ENCODE assay signal across 14 cellular contexts in genomic region chr21:38987551-38988210, GRCh38.
DNase-seq lines count a peak whose midpoint lies in the region; ATAC-seq and TF ChIP-seq lines count a peak whose summit lies in the region.
"Had no signal": no experiment of that assay in that cellular context is flagged by ENCODE, and none has a peak within 500 bp of the region (broad histone marks: within the 10 kb centered on the region; RNA-seq: fewer than 3 reads in every experiment).

No MANE protein-coding gene starts in this region.

- DNase-seq in SHP77 (lab: John Stamatoyannopoulos, UW) (peak; percentile 42 to 47), right cardiac atrium (no peak), spleen (no peak), NCI-H526 (lab: John Stamatoyannopoulos, UW) (no peak), medulla oblongata (ENCODE audit: extremely low spot score) (no peak)
- DNase-seq in activated naive CD4-positive, alpha-beta T cell (lab: John Stamatoyannopoulos, UW), result no peak
- no peak for DNase-seq in effector memory CD4-positive, alpha-beta T cell
- DNase-seq: activated CD4-positive, alpha-beta T cell treated with anti-CD3 and anti-CD28 coated beads, Interleukin-2, amount 10 ng/mL, durations not matched to agents 24 days and 14 days; CD4-positive, alpha-beta memory T cell; NCI-H748 treated with DMSO at 0.1 percent for 48 hours had no signal

- 47% methylated on average over 13 of the region's 13 CpGs for WGBS in right cardiac atrium
- WGBS in spleen, 5 donors, result 61 to 64% (median 62%) methylated on average over 13 of the region's 13 CpGs

- no peaks in the 10 kb centered on the region for H3K36me3 ChIP-seq in KOPT-K1 (ENCODE audit: insufficient read depth, low read length)
- H3K36me3 ChIP-seq in spleen, result no peaks in the 10 kb centered on the region
- H3K36me3 ChIP-seq in effector memory CD4-positive, alpha-beta T cell (ENCODE audit: control insufficient read depth, insufficient read depth, low read length), result no peaks in the 10 kb centered on the region
- H3K36me3 ChIP-seq: breast epithelium had no signal

- TF ChIP-seq CTCF in spleen (IDR thresholded peaks at IDR 0.05 in 8 of 11, conservative IDR thresholded peaks at IDR 0.05 in 3 of 11), result no peak

- ATAC-seq in right cardiac atrium, result peak; percentile 11 to 29
- ATAC-seq: activated T-helper 17 cell treated with anti-CD3 and anti-CD28 coated beads, Interleukin-2, amount 50 U/mL, for 72 hours had no signal

- H3K4me3 ChIP-seq in right cardiac atrium (ENCODE audit: low read length) (no peak overlapping the region), spleen (no peak overlapping the region)
- H3K4me3 ChIP-seq in effector memory CD4-positive, alpha-beta T cell (ENCODE audit: insufficient read depth, low read depth, low read length, poor library complexity, severe bottlenecking), result no peak overlapping the region
- H3K4me3 ChIP-seq: breast epithelium had no signal

- H3K27ac ChIP-seq in KOPT-K1 (ENCODE audit: low read depth, low read length, poor library complexity, severe bottlenecking) (peak overlapping the region; percentile 100), right cardiac atrium (ENCODE audit: low read length) (no peak overlapping the region), spleen (peak overlapping the region in 5 of 8 donors; percentile 18 to 45 (median 41))
- H3K27ac ChIP-seq in effector memory CD4-positive, alpha-beta T cell (ENCODE audit: insufficient read depth, low read length, poor library complexity, severe bottlenecking), result no peak overlapping the region
- H3K27ac ChIP-seq: breast epithelium, epithelial cell of prostate had no signal

- no peak for TF ChIP-seq POLR2A in spleen (IDR thresholded peaks at IDR 0.05)

- H3K4me1 ChIP-seq in right cardiac atrium (ENCODE audit: control insufficient read depth, insufficient read depth, low read length) (peaks cover 16% of the 10 kb centered on the region), spleen (peaks cover 20 to 82% (median 49%) of the 10 kb centered on the region in 6 donors)
- H3K4me1 ChIP-seq in effector memory CD4-positive, alpha-beta T cell (ENCODE audit: control insufficient read depth, insufficient read depth, low read length, poor library complexity, severe bottlenecking), result no peaks in the 10 kb centered on the region

- intact Hi-C loops in right cardiac atrium (cut with DNase I) (no loop called here), spleen (cut with DNase I; ENCODE audit: low total_unique reads) (loop anchor here (5.0 kb wide), 1 partner anchor 165 kb away; no protein-coding TSS in a partner anchor)

- H3K9me3 ChIP-seq in KOPT-K1 (ENCODE audit: insufficient read depth, low read length, poor library complexity, severe bottlenecking), result no peaks in the 10 kb centered on the region
- H3K9me3 ChIP-seq in right cardiac atrium (ENCODE audit: control insufficient read depth, low read length), result no peaks in the 10 kb centered on the region
- no peaks in the 10 kb centered on the region for H3K9me3 ChIP-seq in spleen
- H3K9me3 ChIP-seq in effector memory CD4-positive, alpha-beta T cell (ENCODE audit: control insufficient read depth, low read length), result no peaks in the 10 kb centered on the region
- H3K9me3 ChIP-seq: breast epithelium had no signal

- H3K27me3 ChIP-seq in right cardiac atrium (ENCODE audit: control insufficient read depth, insufficient read depth) (no peaks in the 10 kb centered on the region), spleen (replicated peaks in 1 of 7) (peaks cover 0 to 73% (median 3%) of the 10 kb centered on the region in 7 donors)
- H3K27me3 ChIP-seq in effector memory CD4-positive, alpha-beta T cell (replicated peaks; ENCODE audit: control insufficient read depth, insufficient read depth, low read length, poor library complexity, severe bottlenecking), result peaks cover 31% of the 10 kb centered on the region
- H3K27me3 ChIP-seq: breast epithelium had no signal

Comparison
In these comparisons a context has a peak if more than half of its experiments do, and no peak if none do; other contexts are left out.
1. H3K27ac ChIP-seq: peak in KOPT-K1 (single experiment) and spleen (5 of 8); none in right cardiac atrium (single experiment) and effector memory CD4-positive, alpha-beta T cell (single experiment).
2. DNase-seq: peak in SHP77 (2 of 2); none in right cardiac atrium (0 of 3), spleen (single experiment), NCI-H526 (0 of 2), medulla oblongata (single experiment), activated naive CD4-positive, alpha-beta T cell (0 of 4) and effector memory CD4-positive, alpha-beta T cell (0 of 3).